ENCODE assay signal across 20 cellular contexts in genomic region chr7:500521-501420, GRCh38. TPM values are rescaled to one million over a fixed set of nuclear protein-coding genes. Genes with fewer than 3 reads are reported as not detected.
A peak's percentile ranks its signal among the peaks of the same experiment; 100 is the strongest.
DNase-seq lines count a peak whose midpoint lies in the region; ATAC-seq and TF ChIP-seq lines count a peak whose summit lies in the region.
"Had no signal": no experiment of that assay in that cellular context is flagged by ENCODE, and none has a peak within 500 bp of the region (broad histone marks: within the 10 kb centered on the region; RNA-seq: fewer than 3 reads in every experiment).

No MANE protein-coding gene starts in this region.

- peaks cover 0 to 41% of the 10 kb centered on the region in 2 donors for H3K36me3 ChIP-seq in gastrocnemius medialis

- H3K27me3 Mint-ChIP-seq in progenitor cell of endocrine pancreas = no peaks in the 10 kb centered on the region
- H3K27me3 Mint-ChIP-seq: activated CD8-positive, alpha-beta T cell treated with anti-CD3 and anti-CD28 coated beads for 36 hours; memory B cell had no signal

- H3K4me1 ChIP-seq in gastrocnemius medialis = peaks cover 8 to 21% of the 10 kb centered on the region in 2 donors

- H3K27ac ChIP-seq in RWPE1 (peak overlapping the region; percentile 98), cingulate gyrus (ENCODE audit: low read depth, low read length) (peak overlapping the region; percentile 65), gastrocnemius medialis (no peak overlapping the region)
- H3K27ac ChIP-seq: BLaER1 treated with 17β-estradiol and CSF1 and Interleukin-3, amounts not matched to agents 10 nM and 100 nM; KMS-11 had no signal

- DNase-seq in RWPE1 (ENCODE audit: low spot score) (no peak), left colon (peak; percentile 4 to 22), progenitor cell of endocrine pancreas (ENCODE audit: low spot score, unreplicated experiment) (no peak), HUDEP-2 (lab: John Stamatoyannopoulos, UW; ENCODE audit: unreplicated experiment in 76 of 76) (no peak), gastrocnemius medialis (no peak)
- DNase-seq: activated CD8-positive, alpha-beta T cell treated with anti-CD3 and anti-CD28 coated beads for 36 hours; activated effector memory CD4-positive, alpha-beta T cell treated with Interleukin-2 at 50 U/mL for 16 hours; DND-41; islet precursor cell; MM.1S; NCI-H1436 treated with DMSO at 0.1 percent for 48 hours; NCI-H774 had no signal

- H3K9me3 Mint-ChIP-seq in progenitor cell of endocrine pancreas (ENCODE audit: low read depth) = no peaks in the 10 kb centered on the region
- H3K9me3 Mint-ChIP-seq: activated CD8-positive, alpha-beta T cell treated with anti-CD3 and anti-CD28 coated beads for 36 hours; central memory CD8-positive, alpha-beta T cell had no signal

- no peak overlapping the region for H3K4me3 ChIP-seq in gastrocnemius medialis
- H3K4me3 ChIP-seq: BLaER1 treated with 17β-estradiol and CSF1 and Interleukin-3, amounts not matched to agents 10 nM and 100 nM; smooth muscle cell had no signal

- TF ChIP-seq CTCF in RWPE1 (conservative IDR thresholded peaks at IDR 0.05; ENCODE audit: low read depth) (no peak), progenitor cell of endocrine pancreas (IDR thresholded peaks at IDR 0.05; ENCODE audit: unreplicated experiment) (no peak), gastrocnemius medialis (IDR thresholded peaks at IDR 0.05 in 4 of 5, conservative IDR thresholded peaks at IDR 0.05 in 1 of 5) (no peak)

- no peaks in the 10 kb centered on the region for H3K9me3 ChIP-seq in gastrocnemius medialis

- intact Hi-C loops in left colon (cut with DNase I, micrococcal nuclease) (no loop called here), gastrocnemius medialis (cut with DNase I; ENCODE audit: low total_unique reads) (no loop called here)

- peaks cover 37% of the 10 kb centered on the region for H3K36me3 Mint-ChIP-seq in progenitor cell of endocrine pancreas (ENCODE audit: insufficient read depth)

- no peak overlapping the region for H3K4me3 Mint-ChIP-seq in progenitor cell of endocrine pancreas (ENCODE audit: low read depth)
- H3K4me3 Mint-ChIP-seq: activated CD8-positive, alpha-beta T cell treated with anti-CD3 and anti-CD28 coated beads for 36 hours; central memory CD8-positive, alpha-beta T cell; memory B cell had no signal

- peak overlapping the region; percentile 31 for H3K27ac Mint-ChIP-seq in progenitor cell of endocrine pancreas
- H3K27ac Mint-ChIP-seq: activated CD8-positive, alpha-beta T cell treated with anti-CD3 and anti-CD28 coated beads for 36 hours; memory B cell had no signal

- ATAC-seq in left colon (no peak), SK-N-SH treated with all-trans-retinoic acid at 6 μM for 48 hours (no peak), gastrocnemius medialis (no peak), GM19351 (IDR thresholded peaks at IDR 0.05; ENCODE audit: unreplicated experiment) (no peak)
- ATAC-seq: activated CD8-positive, alpha-beta T cell treated with anti-CD3 and anti-CD28 coated beads for 36 hours had no signal

- CTCF ChIA-PET in RWPE1 (lab: Yijun Ruan, JAX) = no interaction called here

- H3K4me1 Mint-ChIP-seq in progenitor cell of endocrine pancreas (ENCODE audit: low read depth) = peaks cover 31% of the 10 kb centered on the region
- H3K4me1 Mint-ChIP-seq: memory B cell had no signal

- in situ Hi-C loops in gastrocnemius medialis (cut with MboI; ENCODE audit: low sequenced_read_pairs in 4 of 4) = no loop called here

- H3K27me3 ChIP-seq in gastrocnemius medialis = no peaks in the 10 kb centered on the region

- POLR2A ChIA-PET in RWPE1 (lab: Yijun Ruan, JAX; ENCODE audit: low non-redundant PET) = no interaction called here

- no peak for TF ChIP-seq POLR2A in gastrocnemius medialis (IDR thresholded peaks at IDR 0.05)

TF ChIP-seq in SK-N-SH treated with all-trans-retinoic acid at 6 μM for 48 hours, 23 proteins besides CTCF, POLR2A, EP300 and RAD21:
- TF ChIP-seq OSR1 (CRISPR knock-in tag; IDR thresholded peaks at IDR 0.05) = no peak
- no peak for TF ChIP-seq TOX (CRISPR knock-in tag; IDR thresholded peaks at IDR 0.05; ENCODE audit: borderline replicate concordance)
- TF ChIP-seq ISL1 (CRISPR knock-in tag; IDR thresholded peaks at IDR 0.05) = no peak
- TF ChIP-seq, protein P1, sequence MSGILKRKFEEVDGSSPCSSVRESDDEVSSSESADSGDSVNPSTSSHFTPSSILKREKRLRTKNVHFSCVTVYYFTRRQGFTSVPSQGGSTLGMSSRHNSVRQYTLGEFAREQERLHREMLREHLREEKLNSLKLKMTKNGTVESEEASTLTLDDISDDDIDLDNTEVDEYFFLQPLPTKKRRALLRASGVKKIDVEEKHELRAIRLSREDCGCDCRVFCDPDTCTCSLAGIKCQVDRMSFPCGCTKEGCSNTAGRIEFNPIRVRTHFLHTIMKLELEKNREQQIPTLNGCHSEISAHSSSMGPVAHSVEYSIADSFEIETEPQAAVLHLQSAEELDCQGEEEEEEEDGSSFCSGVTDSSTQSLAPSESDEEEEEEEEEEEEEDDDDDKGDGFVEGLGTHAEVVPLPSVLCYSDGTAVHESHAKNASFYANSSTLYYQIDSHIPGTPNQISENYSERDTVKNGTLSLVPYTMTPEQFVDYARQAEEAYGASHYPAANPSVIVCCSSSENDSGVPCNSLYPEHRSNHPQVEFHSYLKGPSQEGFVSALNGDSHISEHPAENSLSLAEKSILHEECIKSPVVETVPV (CRISPR knock-in tag; IDR thresholded peaks at IDR 0.05) = no peak
- TF ChIP-seq TCF4 (CRISPR knock-in tag; IDR thresholded peaks at IDR 0.05; ENCODE audit: borderline replicate concordance) = no peak
- TF ChIP-seq ARNTL (CRISPR knock-in tag; IDR thresholded peaks at IDR 0.05; ENCODE audit: borderline replicate concordance, low read depth) = no peak
- TF ChIP-seq RARB (CRISPR knock-in tag; IDR thresholded peaks at IDR 0.05) = no peak
- TF ChIP-seq, protein P2, sequence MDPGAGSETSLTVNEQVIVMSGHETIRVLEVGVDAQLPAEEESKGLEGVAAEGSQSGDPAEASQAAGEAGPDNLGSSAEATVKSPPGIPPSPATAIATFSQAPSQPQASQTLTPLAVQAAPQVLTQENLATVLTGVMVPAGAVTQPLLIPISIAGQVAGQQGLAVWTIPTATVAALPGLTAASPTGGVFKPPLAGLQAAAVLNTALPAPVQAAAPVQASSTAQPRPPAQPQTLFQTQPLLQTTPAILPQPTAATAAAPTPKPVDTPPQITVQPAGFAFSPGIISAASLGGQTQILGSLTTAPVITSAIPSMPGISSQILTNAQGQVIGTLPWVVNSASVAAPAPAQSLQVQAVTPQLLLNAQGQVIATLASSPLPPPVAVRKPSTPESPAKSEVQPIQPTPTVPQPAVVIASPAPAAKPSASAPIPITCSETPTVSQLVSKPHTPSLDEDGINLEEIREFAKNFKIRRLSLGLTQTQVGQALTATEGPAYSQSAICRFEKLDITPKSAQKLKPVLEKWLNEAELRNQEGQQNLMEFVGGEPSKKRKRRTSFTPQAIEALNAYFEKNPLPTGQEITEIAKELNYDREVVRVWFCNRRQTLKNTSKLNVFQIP (CRISPR knock-in tag; IDR thresholded peaks at IDR 0.05; ENCODE audit: borderline replicate concordance, low read depth) = no peak
- TF ChIP-seq TSHZ2 (CRISPR knock-in tag; IDR thresholded peaks at IDR 0.05) = no peak
- no peak for TF ChIP-seq ZNF8 (CRISPR knock-in tag; IDR thresholded peaks at IDR 0.05)
- no peak for TF ChIP-seq ZNF70 (CRISPR knock-in tag; IDR thresholded peaks at IDR 0.05)
- TF ChIP-seq ZFP3 (CRISPR knock-in tag; IDR thresholded peaks at IDR 0.05) = no peak

RNA-seq across cellular contexts. Expression of gene PDGFA, which starts 18.9 kb away (rescaled TPM):
- total RNA-seq in left colon (10 to 100 TPM; 58.7 to 80.2 TPM), progenitor cell of endocrine pancreas (81.2 and 86.2 TPM in 2 replicates), gastrocnemius medialis (10 to 100 TPM; 10.8 to 31.7 (median 26.0) TPM)

Comparison
In these comparisons a context has a peak if more than half of its experiments do, and no peak if none do; other contexts are left out.
1. DNase-seq: peak in left colon (2 of 2); none in RWPE1 (single experiment), progenitor cell of endocrine pancreas (single experiment), HUDEP-2 (0 of 76) and gastrocnemius medialis (0 of 2).
2. H3K27ac ChIP-seq: peak in RWPE1 (single experiment) and cingulate gyrus (single experiment); none in gastrocnemius medialis (0 of 4).